ENCODE assay signal across 20 cellular contexts in the genomic region with DNA sequence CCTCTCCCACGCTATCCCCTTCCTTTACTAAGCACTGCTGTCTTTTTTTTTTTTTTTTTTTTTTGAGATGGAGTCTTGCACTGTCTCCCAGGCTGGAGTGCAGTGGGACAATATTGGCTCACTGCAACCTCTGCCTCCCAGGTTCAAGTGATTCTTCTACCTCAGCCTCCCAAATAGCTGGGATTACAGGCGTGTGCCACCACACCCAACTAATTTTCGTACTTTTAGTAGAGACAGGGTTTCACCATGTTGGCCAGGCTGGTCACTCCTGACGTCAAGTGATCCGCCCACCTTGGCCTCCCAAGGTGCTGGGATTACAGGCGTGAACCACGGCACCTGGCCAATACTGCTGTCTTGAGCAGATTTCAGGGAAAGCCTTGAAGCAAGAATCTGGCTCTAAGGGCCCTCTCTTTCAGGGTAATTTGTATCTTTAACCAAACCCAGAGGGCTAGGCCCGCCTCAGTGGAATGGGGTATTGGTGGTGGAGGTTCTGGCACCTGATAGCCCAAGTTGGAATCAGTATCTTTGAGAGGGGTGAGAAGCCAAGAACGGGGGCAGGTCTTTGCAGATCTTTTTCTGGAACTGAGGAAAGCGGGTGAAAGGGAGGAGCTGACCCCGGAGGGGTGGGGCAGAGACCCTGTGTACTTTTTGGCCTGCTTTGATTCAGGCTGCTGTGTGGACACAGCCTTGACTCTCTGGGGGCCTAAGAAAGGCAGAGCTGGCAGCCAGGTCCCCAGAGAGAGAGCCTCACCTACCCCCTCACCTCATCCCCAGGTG.
"Had no signal": no experiment of that assay in that cellular context is flagged by ENCODE, and none has a peak within 500 bp of the region (broad histone marks: within the 10 kb centered on the region; RNA-seq: fewer than 3 reads in every experiment).

No MANE protein-coding gene starts in this region.

- H3K4me3 ChIP-seq: hepatocyte, lung, suprapubic skin had no signal

- H3K4me2 ChIP-seq: hepatocyte had no signal

- H3K4me3 Mint-ChIP-seq: activated naive CD8-positive, alpha-beta T cell treated with anti-CD3 and anti-CD28 coated beads for 36 hours; activated T-helper 1 cell treated with anti-CD3 and anti-CD28 coated beads, Interleukin-12 subunit alpha, Interleukin-12 subunit beta, Interleukin-2, Interleukin-4 antibody, amounts not matched to agents 30 ng/mL and 10 ng/mL and 1 ng/mL, durations not matched to agents 14 hours and 24 hours and 36 hours; naive thymus-derived CD4-positive, alpha-beta T cell; stimulated activated naive CD8-positive, alpha-beta T cell treated with anti-CD3 and anti-CD28 coated beads, Interleukin-15, Interleukin-2, amounts not matched to agents 100 ng/mL and 50 ng/mL, for 24 hours; type B pancreatic cell had no signal

- H3K27ac ChIP-seq: epithelial cell of prostate, foreskin keratinocyte, hepatocyte, suprapubic skin, WERI-Rb-1 had no signal

- H3K27me3 Mint-ChIP-seq: activated naive CD8-positive, alpha-beta T cell treated with anti-CD3 and anti-CD28 coated beads for 36 hours; naive thymus-derived CD4-positive, alpha-beta T cell had no signal

- H3K27ac Mint-ChIP-seq: activated naive CD8-positive, alpha-beta T cell treated with anti-CD3 and anti-CD28 coated beads for 36 hours; activated T-helper 1 cell treated with anti-CD3 and anti-CD28 coated beads, Interleukin-12 subunit alpha, Interleukin-12 subunit beta, Interleukin-2, Interleukin-4 antibody, amounts not matched to agents 30 ng/mL and 10 ng/mL and 1 ng/mL, durations not matched to agents 14 hours and 24 hours and 36 hours; naive thymus-derived CD4-positive, alpha-beta T cell; stimulated activated naive CD8-positive, alpha-beta T cell treated with anti-CD3 and anti-CD28 coated beads, Interleukin-15, Interleukin-2, amounts not matched to agents 100 ng/mL and 50 ng/mL, for 24 hours; type B pancreatic cell had no signal

- H3K4me1 ChIP-seq: foreskin keratinocyte had no signal

- H3K79me2 ChIP-seq: hepatocyte had no signal

- H3K27me3 ChIP-seq: foreskin keratinocyte, hepatocyte, neutrophil, suprapubic skin had no signal

- H3K9me3 Mint-ChIP-seq: activated naive CD8-positive, alpha-beta T cell treated with anti-CD3 and anti-CD28 coated beads for 36 hours; activated T-helper 1 cell treated with anti-CD3 and anti-CD28 coated beads, Interleukin-12 subunit alpha, Interleukin-12 subunit beta, Interleukin-2, Interleukin-4 antibody, amounts not matched to agents 30 ng/mL and 10 ng/mL and 1 ng/mL, durations not matched to agents 14 hours and 24 hours and 36 hours; naive thymus-derived CD4-positive, alpha-beta T cell; stimulated activated naive CD8-positive, alpha-beta T cell treated with anti-CD3 and anti-CD28 coated beads, Interleukin-15, Interleukin-2, amounts not matched to agents 100 ng/mL and 50 ng/mL, for 24 hours had no signal

- H3K36me3 ChIP-seq: neutrophil, suprapubic skin, WERI-Rb-1 had no signal

- DNase-seq: activated CD4-positive, alpha-beta T cell treated with anti-CD3 and anti-CD28 coated beads for 1 hour; activated CD4-positive, alpha-beta T cell treated with anti-CD3 and anti-CD28 coated beads, Interleukin-2, amount 50 U/mL, for 4 hours; activated gamma-delta T cell treated with Interleukin-2 at 50 U/mL for 16 hours; activated naive CD8-positive, alpha-beta T cell treated with anti-CD3 and anti-CD28 coated beads for 36 hours; activated T-cell treated with anti-CD3 and anti-CD28 coated beads for 4 hours; amniotic stem cell; foreskin keratinocyte; naive thymus-derived CD4-positive, alpha-beta T cell; stimulated activated CD4-positive, alpha-beta T cell treated with anti-CD3 and anti-CD28 coated beads, Interleukin-2, amount 100 ng/mL, for 24 hours; SW 1271; T-helper 2 cell; WERI-Rb-1 had no signal

- H3K36me3 Mint-ChIP-seq: activated naive CD8-positive, alpha-beta T cell treated with anti-CD3 and anti-CD28 coated beads for 36 hours had no signal

- H3K4me1 Mint-ChIP-seq: activated naive CD8-positive, alpha-beta T cell treated with anti-CD3 and anti-CD28 coated beads for 36 hours had no signal

- ATAC-seq: foreskin keratinocyte; naive thymus-derived CD4-positive, alpha-beta T cell had no signal

- H3K9me3 ChIP-seq: neutrophil, suprapubic skin had no signal
